8 cellular contexts compared by ENCODE assay signal in genomic region chr7:25894902-25895791, GRCh38.
A peak's percentile ranks its signal among the peaks of the same experiment; 100 is the strongest.
DNase-seq lines count a peak whose midpoint lies in the region; ATAC-seq and TF ChIP-seq lines count a peak whose summit lies in the region.

No MANE protein-coding gene starts in this region.

- H3K27me3 ChIP-seq in GM23248 (replicated peaks; ENCODE audit: insufficient read depth) = 0 out of 2 replicates have a peak, but pooled peaks cover 3% of the 10 kb centered on the region
- H3K27me3 ChIP-seq in kidney epithelial cell (ENCODE audit: control insufficient read depth, insufficient read depth, low read length) = peaks cover 2% of the 10 kb centered on the region

- H3K4me1 Mint-ChIP-seq in WTC11 = peaks cover 30% of the 10 kb centered on the region

- peak overlapping the region; percentile 81 for H3K4me3 Mint-ChIP-seq in WTC11

- no peak overlapping the region for H3K27ac ChIP-seq in GM23248

- H3K9me2 ChIP-seq in GM23248 (ENCODE audit: insufficient read depth) = no peaks in the 10 kb centered on the region

- H3K4me3 ChIP-seq in GM23248 (peak overlapping the region; percentile 61), LNCaP clone FGC (ENCODE audit: low read depth, low read length) (no peak overlapping the region), cardiac fibroblast (replicated peaks in 1 of 2; ENCODE audit: low read depth in 2 of 2, low read length in 2 of 2) (no peak overlapping the region), kidney epithelial cell (ENCODE audit: low read depth, low read length) (peak overlapping the region; percentile 6)

- peak; percentile 57 for DNase-seq in GM23248
- no peak for DNase-seq in LNCaP clone FGC (ENCODE audit: low read depth)
- peak; percentile 75 for DNase-seq in WTC11 (ENCODE audit: low spot score)
- peak; percentile 11 to 21 for DNase-seq in cardiac fibroblast (ENCODE audit: low read depth in 2 of 2)
- no peak for DNase-seq in kidney epithelial cell (ENCODE audit: low read depth)
- peak; percentile 51 for DNase-seq in stimulated activated CD4-positive, alpha-beta T cell treated with anti-CD3 and anti-CD28 coated beads, Interleukin-2, amount 100 ng/mL, for 4 hours (ENCODE audit: low read depth)
- DNase-seq in NCI-H2196 (lab: John Stamatoyannopoulos, UW; ENCODE audit: unreplicated experiment) = no peak

- POLR2A ChIA-PET in WTC11 (lab: Charles Lee) = interaction anchor here (0.6 kb wide), 1 partner anchor 56 kb away, joined by 3 read pairs; no protein-coding TSS in a partner anchor

- peak overlapping the region; percentile 80 for H3K4me2 ChIP-seq in GM23248 (ENCODE audit: unreplicated experiment)

- no peaks in the 10 kb centered on the region for H3K9me3 ChIP-seq in ES-I3 (ENCODE audit: control insufficient read depth, insufficient read depth, low read length)
- H3K9me3 ChIP-seq in GM23248 (ENCODE audit: low read depth) = no peaks in the 10 kb centered on the region

- H3K79me2 ChIP-seq in GM23248 (ENCODE audit: insufficient read depth) = no peaks in the 10 kb centered on the region

- H3K4me1 ChIP-seq in ES-I3 (ENCODE audit: insufficient read depth, low read length) (peaks cover 13% of the 10 kb centered on the region; the same call in 1 of the 2 replicates), GM23248 (ENCODE audit: insufficient read depth) (no peaks in the 10 kb centered on the region)

- no peaks in the 10 kb centered on the region for H3F3A ChIP-seq in GM23248 (ENCODE audit: insufficient read depth)

- WGBS in GM23248 (ENCODE audit: low coverage in 1 of 2, low lambda C conversion rate in 2 of 2, missing lambda C conversion rate in 2 of 2), 2 experiments = 34% methylated on average over 30 of the region's 30 CpGs

- no peaks in the 10 kb centered on the region for H3K36me3 Mint-ChIP-seq in WTC11

- H3K27ac Mint-ChIP-seq in WTC11 = 0 out of 2 replicates have a peak overlapping the region, but pooled peaks have one; percentile 33

- CTCF ChIA-PET in WTC11 (lab: Charles Lee) = interaction anchor here (0.6 to 5.4 kb wide), 33 partner anchors 11 to 773 kb away, joined by 3 to 77 read pairs (median 4); partner anchors contain the start of gene SNX10

- 0 out of 2 replicates have a peak, but pooled peaks have one; percentile 12 for TF ChIP-seq CTCF in LNCaP clone FGC (IDR thresholded peaks at IDR 0.05; ENCODE audit: control insufficient read depth, extremely low read depth, insufficient read depth)
- TF ChIP-seq CTCF in WTC11 (IDR thresholded peaks at IDR 0.05) = peak; percentile 62; the same call in 1 of the 2 replicates
- peak; percentile 48 for TF ChIP-seq CTCF in cardiac fibroblast (IDR thresholded peaks at IDR 0.05; ENCODE audit: low read depth, low read length)
- TF ChIP-seq CTCF in kidney epithelial cell (IDR thresholded peaks at IDR 0.05; ENCODE audit: insufficient read depth, low read length, poor library complexity, severe bottlenecking) = peak; percentile 90

- peak; percentile 52 for ATAC-seq in WTC11

- H2AFZ ChIP-seq in GM23248 = peak overlapping the region; percentile 75

- H3K9me3 Mint-ChIP-seq in WTC11 = peaks cover 7% of the 10 kb centered on the region; the same call in 1 of the 2 replicates

- no peaks in the 10 kb centered on the region for H4K20me1 ChIP-seq in GM23248 (ENCODE audit: insufficient read depth)

- in situ Hi-C loops in GM23248 (cut with MboI) = loop anchor here (5.0 to 10.0 kb wide), 3 partner anchors 180 to 760 kb away; no protein-coding TSS in a partner anchor

- H3K9ac ChIP-seq in ES-I3 (ENCODE audit: low read depth, low read length) (peak overlapping the region; percentile 75), GM23248 (no peak overlapping the region)

- H3K36me3 ChIP-seq in ES-I3 (ENCODE audit: insufficient read depth, low read length) = no peaks in the 10 kb centered on the region
- H3K36me3 ChIP-seq in GM23248 (ENCODE audit: low read depth) = no peaks in the 10 kb centered on the region
- H3K36me3 ChIP-seq in kidney epithelial cell (ENCODE audit: control insufficient read depth, insufficient read depth, low read length) = no peaks in the 10 kb centered on the region

- H3K27me3 Mint-ChIP-seq in WTC11 (ENCODE audit: low read depth) = peaks cover 3% of the 10 kb centered on the region; the same call in 1 of the 2 replicates

TF ChIP-seq in WTC11, 78 proteins besides CTCF, POLR2A, EP300 and RAD21:
- TF ChIP-seq AFF4 (CRISPR knock-in tag; IDR thresholded peaks at IDR 0.05; ENCODE audit: borderline replicate concordance) = no peak

Comparison
In these comparisons a context has a peak if more than half of its experiments do, and no peak if none do; other contexts are left out.
1. DNase-seq: peak in GM23248 (single experiment), WTC11 (single experiment), cardiac fibroblast (2 of 2) and stimulated activated CD4-positive, alpha-beta T cell treated with anti-CD3 and anti-CD28 coated beads, Interleukin-2, amount 100 ng/mL, for 4 hours (single experiment); none in LNCaP clone FGC (single experiment), kidney epithelial cell (single experiment) and NCI-H2196 (single experiment).
2. H3K4me3 ChIP-seq: peak in GM23248 (single experiment) and kidney epithelial cell (single experiment); none in LNCaP clone FGC (single experiment) and cardiac fibroblast (0 of 2).
3. CTCF ChIP-seq: peak in every context shown above with its lines; median percentile 90 in kidney epithelial cell; 62 in WTC11; 48 in cardiac fibroblast; 12 in LNCaP clone FGC.